1 cellular context compared by ENCODE assay signal in the genomic region with DNA sequence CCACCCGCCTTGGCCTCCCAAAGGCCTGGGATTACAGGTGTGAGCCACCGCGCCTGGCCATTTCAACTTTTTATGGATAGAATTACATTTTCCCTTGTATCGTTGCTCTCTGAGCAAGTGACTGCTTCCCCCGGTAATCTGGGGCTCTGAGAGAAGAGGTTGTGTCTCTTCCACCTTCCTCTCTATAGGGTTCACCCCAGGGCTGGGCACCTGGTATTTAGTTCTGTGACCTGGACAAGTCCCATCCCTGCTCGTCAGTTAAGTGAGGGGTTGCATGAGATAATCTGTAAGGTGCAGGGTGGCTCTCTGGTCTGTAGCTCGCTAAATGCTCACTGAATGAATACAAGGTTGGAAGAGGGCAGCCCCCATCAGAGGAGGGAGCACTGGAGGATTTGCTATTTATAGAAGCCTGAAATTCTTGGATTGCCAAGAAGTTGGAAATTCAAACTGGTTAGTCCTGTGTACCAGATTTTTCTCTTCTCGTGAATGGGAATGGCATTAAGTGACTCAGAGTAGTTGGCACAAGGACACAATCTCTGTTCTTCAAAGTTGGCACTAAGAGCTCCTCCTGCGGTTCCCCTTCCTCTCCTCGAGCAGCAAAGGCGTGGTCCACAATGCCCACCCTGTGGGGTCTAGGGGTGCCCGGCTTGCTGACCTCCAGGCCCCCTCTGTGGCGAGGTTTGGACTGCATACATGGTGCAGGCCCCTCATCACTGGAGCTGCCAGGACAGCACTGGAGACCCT.
TF ChIP-seq lines count a peak whose summit lies in the region.

No MANE protein-coding gene starts in this region.

TF ChIP-seq in H1, 55 proteins besides CTCF, POLR2A, EP300 and RAD21 (continued from another document):
- TF ChIP-seq SIRT6 (IDR thresholded peaks at IDR 0.05; ENCODE audit: low read length), result no peak
- TF ChIP-seq CHD1 (IDR thresholded peaks at IDR 0.05; ENCODE audit: low read depth, low read length), result no peak
- TF ChIP-seq HDAC6 (IDR thresholded peaks at IDR 0.05; ENCODE audit: low read depth, low read length), result no peak
- TF ChIP-seq HDAC2 (IDR thresholded peaks at IDR 0.05; ENCODE audit: borderline replicate concordance in 1 of 2, low read depth in 2 of 2, low read length in 2 of 2), result no peak
- TF ChIP-seq RNF2 (IDR thresholded peaks at IDR 0.05; ENCODE audit: borderline replicate concordance, low read depth, low read length, missing control alignments, poor library complexity, severe bottlenecking), result no peak
- TF ChIP-seq TCF12 (IDR thresholded peaks at IDR 0.05; ENCODE audit: low read depth, low read length), result no peak
- TF ChIP-seq CBX5 (IDR thresholded peaks at IDR 0.05; ENCODE audit: low read depth, low read length), result no peak
- TF ChIP-seq SP1 (IDR thresholded peaks at IDR 0.05; ENCODE audit: low read depth, low read length), result no peak
- TF ChIP-seq POLR2AphosphoS5 (IDR thresholded peaks at IDR 0.05; ENCODE audit: low read depth, low read length), result no peak
- TF ChIP-seq CEBPB (IDR thresholded peaks at IDR 0.05; ENCODE audit: low read depth, low read length), result no peak
- no peak for TF ChIP-seq SRF (IDR thresholded peaks at IDR 0.05; ENCODE audit: low read depth, low read length)
- TF ChIP-seq, protein P1, sequence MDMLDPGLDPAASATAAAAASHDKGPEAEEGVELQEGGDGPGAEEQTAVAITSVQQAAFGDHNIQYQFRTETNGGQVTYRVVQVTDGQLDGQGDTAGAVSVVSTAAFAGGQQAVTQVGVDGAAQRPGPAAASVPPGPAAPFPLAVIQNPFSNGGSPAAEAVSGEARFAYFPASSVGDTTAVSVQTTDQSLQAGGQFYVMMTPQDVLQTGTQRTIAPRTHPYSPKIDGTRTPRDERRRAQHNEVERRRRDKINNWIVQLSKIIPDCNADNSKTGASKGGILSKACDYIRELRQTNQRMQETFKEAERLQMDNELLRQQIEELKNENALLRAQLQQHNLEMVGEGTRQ (IDR thresholded peaks at IDR 0.05; ENCODE audit: low read length), result no peak
- no peak for TF ChIP-seq TAF1 (IDR thresholded peaks at IDR 0.05; ENCODE audit: low read depth, low read length)
TF ChIP-seq in H1: peak in this region for 0.
